24 cellular contexts compared by ENCODE assay signal in the genomic region with DNA sequence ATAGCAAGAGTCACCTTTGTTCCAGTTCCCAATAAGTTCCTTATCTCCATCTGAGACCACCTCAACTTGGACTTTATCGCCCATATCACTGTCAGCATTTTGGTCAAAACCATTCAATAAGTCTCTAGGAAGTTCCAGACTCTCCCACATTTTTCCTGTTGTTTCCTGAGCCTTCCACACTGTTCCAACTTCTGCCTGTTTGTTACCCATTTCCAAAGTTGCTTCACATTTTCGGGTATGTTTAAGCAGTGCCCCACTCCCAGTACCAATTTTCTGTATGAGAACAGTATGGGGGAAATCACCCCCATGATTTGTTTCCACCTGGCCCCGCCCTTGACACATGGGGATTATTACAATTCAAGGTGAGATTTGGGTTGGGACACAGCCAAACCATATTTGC.
"Had no signal": no experiment of that assay in that cellular context is flagged by ENCODE, and none has a peak within 500 bp of the region (broad histone marks: within the 10 kb centered on the region; RNA-seq: fewer than 3 reads in every experiment).

No MANE protein-coding gene starts in this region.

- H3K36me3 ChIP-seq: prostate gland had no signal

- H3K27me3 Mint-ChIP-seq: naive thymus-derived CD4-positive, alpha-beta T cell; stimulated activated memory B cell treated with anti-CD40 and anti-IgM and Interleukin-4, amounts not matched to agents 10 μg/mL and 1 μg/mL and 100 μg/mL, for 72 hours had no signal

- H3K27ac Mint-ChIP-seq: stimulated activated memory B cell treated with anti-CD40 and anti-IgM and Interleukin-4, amounts not matched to agents 10 μg/mL and 1 μg/mL and 100 μg/mL, for 72 hours had no signal

- H3K4me3 Mint-ChIP-seq: naive thymus-derived CD4-positive, alpha-beta T cell; stimulated activated memory B cell treated with anti-CD40 and anti-IgM and Interleukin-4, amounts not matched to agents 10 μg/mL and 1 μg/mL and 100 μg/mL, for 72 hours had no signal

- H3K27me3 ChIP-seq: dorsolateral prefrontal cortex, gastroesophageal sphincter, heart left ventricle, hepatocyte, left lung, right atrium auricular region, sigmoid colon, tibial nerve, upper lobe of left lung had no signal

- H3K27ac ChIP-seq: epithelial cell of prostate, gastroesophageal sphincter, heart left ventricle, hepatocyte, prostate gland, right atrium auricular region, sigmoid colon, thoracic aorta, tibial nerve, upper lobe of left lung had no signal

- DNase-seq: cerebellar nuclear complex; cortex of kidney; dorsolateral prefrontal cortex; effector CD4-positive, alpha-beta T cell; heart left ventricle; left cardiac atrium; left lung; mesendoderm; midbrain; naive thymus-derived CD4-positive, alpha-beta T cell; sigmoid colon; stimulated activated CD4-positive, alpha-beta T cell treated with anti-CD3 and anti-CD28 coated beads, Interleukin-2, amount 100 ng/mL, for 24 hours; stimulated activated CD4-positive, alpha-beta T cell treated with anti-CD3 and anti-CD28 coated beads, Interleukin-4, amount 100 ng/mL, for 4 hours; stimulated activated naive CD8-positive, alpha-beta T cell treated with anti-CD3 and anti-CD28 coated beads, Interleukin-15, Interleukin-2, amounts not matched to agents 100 U/mL and 50 U/mL, for 24 hours; upper lobe of left lung had no signal

- H3K4me1 ChIP-seq: gastroesophageal sphincter, prostate gland, right atrium auricular region, sigmoid colon, upper lobe of left lung had no signal

- H3K9me3 ChIP-seq: gastroesophageal sphincter, heart left ventricle, prostate gland, right atrium auricular region, thoracic aorta, tibial nerve had no signal

- H3K4me3 ChIP-seq: dorsolateral prefrontal cortex, gastroesophageal sphincter, heart left ventricle, hepatocyte, left lung, prostate gland, right atrium auricular region, sigmoid colon, thoracic aorta, tibial nerve, upper lobe of left lung had no signal

- ATAC-seq: esophagus mucosa; gastroesophageal sphincter; left cardiac atrium; left lung; naive thymus-derived CD4-positive, alpha-beta T cell; stimulated activated memory B cell treated with anti-CD40 and anti-IgM and Interleukin-4, amounts not matched to agents 10 μg/mL and 1 μg/mL and 100 μg/mL, for 72 hours; stimulated activated naive CD8-positive, alpha-beta T cell treated with anti-CD3 and anti-CD28 coated beads, Interleukin-15, Interleukin-2, amounts not matched to agents 100 U/mL and 50 U/mL, for 24 hours had no signal
